9 cellular contexts compared by ENCODE assay signal in genomic region chr19:19619121-19619848, GRCh38. TPM values are rescaled to one million over a fixed set of nuclear protein-coding genes. Genes with fewer than 3 reads are reported as not detected.
DNase-seq lines count a peak whose midpoint lies in the region; ATAC-seq and TF ChIP-seq lines count a peak whose summit lies in the region.
"Had no signal": no experiment of that assay in that cellular context is flagged by ENCODE, and none has a peak within 500 bp of the region (broad histone marks: within the 10 kb centered on the region; RNA-seq: fewer than 3 reads in every experiment).

No MANE protein-coding gene starts in this region.

- peaks cover 9% of the 10 kb centered on the region for H3K4me1 ChIP-seq in lower lobe of right lung

- H3K4me3 Mint-ChIP-seq in stimulated activated naive CD8-positive, alpha-beta T cell treated with anti-CD3 and anti-CD28 coated beads, Interleukin-15, Interleukin-2, amounts not matched to agents 100 ng/mL and 50 ng/mL, for 24 hours = peak overlapping the region; percentile 86
- peak overlapping the region; percentile 96 for H3K4me3 Mint-ChIP-seq in activated T-helper 17 cell treated with anti-CD3 and anti-CD28 coated beads, Interleukin-2, amount 50 U/mL, for 72 hours

- H3K9me3 Mint-ChIP-seq in stimulated activated naive CD8-positive, alpha-beta T cell treated with anti-CD3 and anti-CD28 coated beads, Interleukin-15, Interleukin-2, amounts not matched to agents 100 ng/mL and 50 ng/mL, for 24 hours = no peaks in the 10 kb centered on the region
- no peaks in the 10 kb centered on the region for H3K9me3 Mint-ChIP-seq in activated T-helper 17 cell treated with anti-CD3 and anti-CD28 coated beads, Interleukin-2, amount 50 U/mL, for 72 hours

- H3K36me3 Mint-ChIP-seq in stimulated activated naive CD8-positive, alpha-beta T cell treated with anti-CD3 and anti-CD28 coated beads, Interleukin-15, Interleukin-2, amounts not matched to agents 100 ng/mL and 50 ng/mL, for 24 hours (ENCODE audit: low read depth) = peaks cover 4% of the 10 kb centered on the region
- H3K36me3 Mint-ChIP-seq in activated T-helper 17 cell treated with anti-CD3 and anti-CD28 coated beads, Interleukin-2, amount 50 U/mL, for 72 hours (ENCODE audit: low read depth) = peaks cover 63% of the 10 kb centered on the region

- H3K4me1 Mint-ChIP-seq in stimulated activated naive CD8-positive, alpha-beta T cell treated with anti-CD3 and anti-CD28 coated beads, Interleukin-15, Interleukin-2, amounts not matched to agents 100 ng/mL and 50 ng/mL, for 24 hours (ENCODE audit: low read depth) = peaks cover 39% of the 10 kb centered on the region
- H3K4me1 Mint-ChIP-seq in activated T-helper 17 cell treated with anti-CD3 and anti-CD28 coated beads, Interleukin-2, amount 50 U/mL, for 72 hours = peaks cover 24% of the 10 kb centered on the region

- H3K27me3 Mint-ChIP-seq in stimulated activated naive CD8-positive, alpha-beta T cell treated with anti-CD3 and anti-CD28 coated beads, Interleukin-15, Interleukin-2, amounts not matched to agents 100 ng/mL and 50 ng/mL, for 24 hours = no peaks in the 10 kb centered on the region
- H3K27me3 Mint-ChIP-seq in activated T-helper 17 cell treated with anti-CD3 and anti-CD28 coated beads, Interleukin-2, amount 50 U/mL, for 72 hours = no peaks in the 10 kb centered on the region

- no peak for DNase-seq in stimulated activated naive CD8-positive, alpha-beta T cell treated with anti-CD3 and anti-CD28 coated beads, Interleukin-15, Interleukin-2, amounts not matched to agents 100 U/mL and 50 U/mL, for 24 hours
- peak; percentile 46 for DNase-seq in lower lobe of right lung
- no peak for DNase-seq in NCI-H526 (lab: John Stamatoyannopoulos, UW)
- DNase-seq in NCI-H1048 (lab: John Stamatoyannopoulos, UW) = no peak
- no peak for DNase-seq in ureter (ENCODE audit: low spot score)
- DNase-seq in stimulated activated CD4-positive, alpha-beta T cell treated with anti-CD3 and anti-CD28 coated beads, Interleukin-4, amount 100 ng/mL, for 4 hours = no peak

- H3K27ac Mint-ChIP-seq in stimulated activated naive CD8-positive, alpha-beta T cell treated with anti-CD3 and anti-CD28 coated beads, Interleukin-15, Interleukin-2, amounts not matched to agents 100 ng/mL and 50 ng/mL, for 24 hours = peak overlapping the region; percentile 89
- H3K27ac Mint-ChIP-seq in activated T-helper 17 cell treated with anti-CD3 and anti-CD28 coated beads, Interleukin-2, amount 50 U/mL, for 72 hours = peak overlapping the region; percentile 98

- no peaks in the 10 kb centered on the region for H3K36me3 ChIP-seq in lower lobe of right lung

- no peak for ATAC-seq in stimulated activated naive CD8-positive, alpha-beta T cell treated with anti-CD3 and anti-CD28 coated beads, Interleukin-15, Interleukin-2, amounts not matched to agents 100 U/mL and 50 U/mL, for 24 hours
- no peak for ATAC-seq in activated T-helper 17 cell treated with anti-CD3 and anti-CD28 coated beads, Interleukin-2, amount 50 U/mL, for 72 hours (replicated peaks)
- ATAC-seq in lower lobe of right lung = peak in 1 of 2 donors; percentile 9

- H3K9me3 ChIP-seq in lower lobe of right lung = no peaks in the 10 kb centered on the region

- H3K27me3 ChIP-seq in lower lobe of right lung (ENCODE audit: low read depth) = no peaks in the 10 kb centered on the region

- TF ChIP-seq CTCF in lower lobe of right lung (IDR thresholded peaks at IDR 0.05) = no peak

- intact Hi-C loops in lower lobe of right lung (cut with DNase I) = no loop called here

- peak overlapping the region; percentile 60 for H3K4me3 ChIP-seq in lower lobe of right lung

- H3K27ac ChIP-seq in lower lobe of right lung = no peak overlapping the region

RNA-seq across cellular contexts. Expression of gene PBX4, which starts 0.8 kb away (rescaled TPM):
- 100 to 1,000 TPM in 1 of 2 donors, 10 to 100 TPM in 1; 63.9 to 101 TPM for total RNA-seq in activated T-helper 17 cell treated with anti-CD3 and anti-CD28 coated beads, Interleukin-2, amount 50 U/mL, for 72 hours
- total RNA-seq in lower lobe of right lung = 3.7 TPM
- 12.7 TPM for total RNA-seq in ureter
- total RNA-seq: glomerular endothelial cell had no signal

RNA-seq across cellular contexts. Expression of gene LPAR2, which starts 8.7 kb away (rescaled TPM):
- total RNA-seq in activated T-helper 17 cell treated with anti-CD3 and anti-CD28 coated beads, Interleukin-2, amount 50 U/mL, for 72 hours = 10 to 100 TPM; 46.3 to 85.6 TPM
- 40.3 TPM for total RNA-seq in lower lobe of right lung
- 28.6 TPM for total RNA-seq in ureter

RNA-seq across cellular contexts. Expression of gene GMIP, which starts 24.2 kb away (rescaled TPM):
- 100 to 1,000 TPM in 1 of 2 donors, 10 to 100 TPM in 1; 79.9 to 100 TPM for total RNA-seq in activated T-helper 17 cell treated with anti-CD3 and anti-CD28 coated beads, Interleukin-2, amount 50 U/mL, for 72 hours
- total RNA-seq in lower lobe of right lung = 54.4 TPM
- total RNA-seq in ureter = 25.0 TPM

RNA-seq across cellular contexts. Expression of gene ATP13A1, which starts 44.2 kb away (rescaled TPM):
- total RNA-seq in activated T-helper 17 cell treated with anti-CD3 and anti-CD28 coated beads, Interleukin-2, amount 50 U/mL, for 72 hours = 10 to 100 TPM; 47.8 to 79.6 TPM
- total RNA-seq in lower lobe of right lung = 71.9 TPM
- total RNA-seq in ureter = 74.9 TPM

RNA-seq across cellular contexts. Expression of gene ZNF101, which starts 49.4 kb away (rescaled TPM):
- total RNA-seq in activated T-helper 17 cell treated with anti-CD3 and anti-CD28 coated beads, Interleukin-2, amount 50 U/mL, for 72 hours = 10 to 100 TPM; 57.0 to 70.7 TPM
- total RNA-seq in lower lobe of right lung (13.1 TPM), ureter (13.8 TPM)
